In genomic region chr12:111298583-111299436, GRCh38 we compare ENCODE assay signal across 9 cellular contexts.
A peak's percentile ranks its signal among the peaks of the same experiment; 100 is the strongest.
DNase-seq lines count a peak whose midpoint lies in the region; ATAC-seq, FAIRE-seq and TF ChIP-seq lines count a peak whose summit lies in the region.
"Had no signal": no experiment of that assay in that cellular context is flagged by ENCODE, and none has a peak within 500 bp of the region (broad histone marks: within the 10 kb centered on the region; RNA-seq: fewer than 3 reads in every experiment).

No MANE protein-coding gene starts in this region.

- no peaks in the 10 kb centered on the region for H3K27me3 ChIP-seq in vagina
- H3K27me3 ChIP-seq: ovary had no signal

- H3K4me3 ChIP-seq in AG09309 (ENCODE audit: control insufficient read depth, low read depth, low read length) (no peak overlapping the region), vagina (no peak overlapping the region)
- H3K4me3 ChIP-seq: ovary had no signal

- peaks cover 0 to 4% of the 10 kb centered on the region in 2 donors for H3K36me3 Mint-ChIP-seq in activated T-cell treated with anti-CD3 and anti-CD28 coated beads, Interleukin-2, amount 50 U/mL, for 72 hours (ENCODE audit: insufficient read depth in 2 of 2)

- no peak for TF ChIP-seq POLR2A in vagina (IDR thresholded peaks at IDR 0.05)

- no peaks in the 10 kb centered on the region for H3K9me3 Mint-ChIP-seq in activated T-cell treated with anti-CD3 and anti-CD28 coated beads, Interleukin-2, amount 50 U/mL, for 72 hours

- no peaks in the 10 kb centered on the region for H3K9me3 ChIP-seq in vagina
- H3K9me3 ChIP-seq: ovary had no signal

- H3K27ac Mint-ChIP-seq in activated T-cell treated with anti-CD3 and anti-CD28 coated beads, Interleukin-2, amount 50 U/mL, for 72 hours, result no peak overlapping the region

- H3K4me1 ChIP-seq in vagina, result no peaks in the 10 kb centered on the region

- H3K4me1 Mint-ChIP-seq in activated T-cell treated with anti-CD3 and anti-CD28 coated beads, Interleukin-2, amount 50 U/mL, for 72 hours (ENCODE audit: low read depth), result no peaks in the 10 kb centered on the region

- no peak overlapping the region for H3K27ac ChIP-seq in vagina
- H3K27ac ChIP-seq: ovary had no signal

- TF ChIP-seq CTCF in AG09309 (IDR thresholded peaks at IDR 0.05; ENCODE audit: control insufficient read depth, insufficient read depth, low read depth, low read length, missing control alignments) (peak; percentile 86), vagina (IDR thresholded peaks at IDR 0.05) (peak; percentile 15 to 62 (median 58))

- H3K4me3 Mint-ChIP-seq in activated T-cell treated with anti-CD3 and anti-CD28 coated beads, Interleukin-2, amount 50 U/mL, for 72 hours, result no peak overlapping the region

- H3K36me3 ChIP-seq in vagina, result no peaks in the 10 kb centered on the region
- H3K36me3 ChIP-seq: ovary had no signal

- peak in 1 of 2 donors; percentile 35 for ATAC-seq in activated T-cell treated with anti-CD3 and anti-CD28 coated beads, Interleukin-2, amount 50 U/mL, for 72 hours (replicated peaks in 1 of 2)
- ATAC-seq in HG02884 (IDR thresholded peaks at IDR 0.05; ENCODE audit: unreplicated experiment), result no peak

- intact Hi-C loops in posterior cingulate gyrus (cut with DNase I) (loop anchor here (1.0 to 5.0 kb wide), 2 partner anchors 277 to 362 kb away; no protein-coding TSS in a partner anchor), vagina (cut with DNase I) (no loop called here)

- DNase-seq in AG09309 (ENCODE audit: low read depth) (no peak), GM19239 (ENCODE audit: insufficient read length, low spot score) (peak; percentile 63), NOMO-1 (lab: John Stamatoyannopoulos, UW; ENCODE audit: unreplicated experiment in 2 of 2) (peak; percentile 37 to 49), fibroblast of the conjunctiva (ENCODE audit: low read depth) (peak; percentile 17), posterior cingulate gyrus (peak in 9 of 10 donors; percentile 50 to 94 (median 67)), vagina (ENCODE audit: extremely low spot score in 2 of 2) (no peak)
- peak; percentile 49 to 50 for DNase-seq in activated T-cell treated with anti-CD3 and anti-CD28 coated beads, Interleukin-2, amount 50 U/mL, for 72 hours

- FAIRE-seq in GM19239 (lab: Jason Lieb, UNC), result peak; percentile 45

- H3K27me3 Mint-ChIP-seq in activated T-cell treated with anti-CD3 and anti-CD28 coated beads, Interleukin-2, amount 50 U/mL, for 72 hours (ENCODE audit: low read depth), result no peaks in the 10 kb centered on the region

Comparison
In these comparisons a context has a peak if more than half of its experiments do, and no peak if none do; other contexts are left out.
1. DNase-seq: peak in GM19239 (single experiment), NOMO-1 (2 of 2), activated T-cell treated with anti-CD3 and anti-CD28 coated beads, Interleukin-2, amount 50 U/mL, for 72 hours (2 of 2), fibroblast of the conjunctiva (single experiment) and posterior cingulate gyrus (9 of 10); none in AG09309 (single experiment) and vagina (0 of 2).